Comparison of ENCODE assay signal across 11 cellular contexts in the genomic region with DNA sequence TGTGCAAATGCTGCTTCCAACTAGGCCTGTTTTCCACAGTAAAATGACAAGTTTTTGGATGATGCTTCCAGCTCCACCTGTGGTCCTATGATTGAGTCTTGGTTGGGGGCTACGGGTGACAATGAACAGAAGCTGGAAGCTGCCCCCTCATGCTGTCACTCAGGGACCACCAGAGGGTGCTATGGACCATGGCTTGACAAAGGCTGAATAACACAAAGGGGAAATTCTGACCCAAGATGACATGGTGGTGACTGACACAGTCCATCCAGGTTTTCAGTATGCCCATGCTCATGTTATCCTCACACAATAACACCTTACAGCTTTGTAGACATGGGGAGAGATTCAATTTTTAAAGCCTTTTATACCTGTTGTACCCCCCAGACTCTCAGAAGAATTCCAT. TPM values are rescaled to one million over a fixed set of nuclear protein-coding genes. Genes with fewer than 3 reads are reported as not detected.
DNase-seq lines count a peak whose midpoint lies in the region; ATAC-seq and TF ChIP-seq lines count a peak whose summit lies in the region.
"Had no signal": no experiment of that assay in that cellular context is flagged by ENCODE, and none has a peak within 500 bp of the region (broad histone marks: within the 10 kb centered on the region; RNA-seq: fewer than 3 reads in every experiment).

No MANE protein-coding gene starts in this region.

- H3K4me3 Mint-ChIP-seq in activated CD4-positive, alpha-beta T cell treated with anti-CD3 and anti-CD28 coated beads for 36 hours: no peak overlapping the region
- no peak overlapping the region for H3K4me3 Mint-ChIP-seq in neural progenitor cell
- H3K4me3 Mint-ChIP-seq in CD4-positive, alpha-beta T cell: no peak overlapping the region

- peaks cover 10% of the 10 kb centered on the region for H3K9me3 Mint-ChIP-seq in activated CD4-positive, alpha-beta T cell treated with anti-CD3 and anti-CD28 coated beads for 36 hours (ENCODE audit: low read depth)
- H3K9me3 Mint-ChIP-seq in neural progenitor cell: peaks cover 10% of the 10 kb centered on the region
- peaks cover 2% of the 10 kb centered on the region for H3K9me3 Mint-ChIP-seq in CD4-positive, alpha-beta T cell

- POLR2A ChIA-PET in activated CD4-positive, alpha-beta T cell treated with anti-CD3 and anti-CD28 coated beads for 36 hours (lab: Charles Lee): no interaction called here
- POLR2A ChIA-PET in CD4-positive, alpha-beta T cell (lab: Charles Lee): no interaction called here

- H3K4me1 ChIP-seq in KMS-11 (ENCODE audit: low read depth, poor library complexity, severe bottlenecking) (no peaks in the 10 kb centered on the region), neural progenitor cell (no peaks in the 10 kb centered on the region)

- intact Hi-C loops in activated CD4-positive, alpha-beta T cell treated with anti-CD3 and anti-CD28 coated beads for 36 hours (cut with DNase I, micrococcal nuclease): loop anchor here in 1 of 2 experiments (2.0 kb wide), 1 partner anchor 189 kb away; no protein-coding TSS in a partner anchor
- intact Hi-C loops in CD4-positive, alpha-beta T cell (cut with DNase I, micrococcal nuclease): no loop called here

- H3K79me2 ChIP-seq in KMS-11 (ENCODE audit: insufficient read depth, low read depth): no peaks in the 10 kb centered on the region
- H3K79me2 ChIP-seq in neural progenitor cell (ENCODE audit: low read depth): no peaks in the 10 kb centered on the region

- no peak for ATAC-seq in activated CD4-positive, alpha-beta T cell treated with anti-CD3 and anti-CD28 coated beads for 36 hours
- no peak for ATAC-seq in CD4-positive, alpha-beta T cell (ENCODE audit: poor library complexity)
- no peak for ATAC-seq in GM21515 (IDR thresholded peaks at IDR 0.05; ENCODE audit: unreplicated experiment)
- no peak for ATAC-seq in HG03460 (IDR thresholded peaks at IDR 0.05; ENCODE audit: unreplicated experiment)

- H3K9ac ChIP-seq in KMS-11 (no peak overlapping the region), neural progenitor cell (no peak overlapping the region)

- TF ChIP-seq CTCF in KMS-11 (conservative IDR thresholded peaks at IDR 0.05; ENCODE audit: low read depth, low read length) (peak; percentile 41; the same call in 1 of the 2 replicates), cardiac fibroblast (IDR thresholded peaks at IDR 0.05; ENCODE audit: low read depth, low read length) (peak; percentile 53), neural progenitor cell (IDR thresholded peaks at IDR 0.05) (peak; percentile 56)
- TF ChIP-seq CTCF in CD4-positive, alpha-beta T cell (IDR thresholded peaks at IDR 0.05): no peak

- H3K27me3 ChIP-seq in KMS-11 (ENCODE audit: insufficient read depth, low read depth): no peaks in the 10 kb centered on the region
- H3K27me3 ChIP-seq in neural progenitor cell: no peaks in the 10 kb centered on the region
- no peaks in the 10 kb centered on the region for H3K27me3 ChIP-seq in CD4-positive, alpha-beta T cell (ENCODE audit: control insufficient read depth, insufficient read depth, low read length)
- H3K27me3 ChIP-seq: neutrophil had no signal

- peaks cover 2% of the 10 kb centered on the region for H3K4me1 Mint-ChIP-seq in activated CD4-positive, alpha-beta T cell treated with anti-CD3 and anti-CD28 coated beads for 36 hours
- no peaks in the 10 kb centered on the region for H3K4me1 Mint-ChIP-seq in neural progenitor cell
- H3K4me1 Mint-ChIP-seq in CD4-positive, alpha-beta T cell (ENCODE audit: low read depth): no peaks in the 10 kb centered on the region

- H3K27ac Mint-ChIP-seq in activated CD4-positive, alpha-beta T cell treated with anti-CD3 and anti-CD28 coated beads for 36 hours: no peak overlapping the region
- H3K27ac Mint-ChIP-seq in neural progenitor cell: no peak overlapping the region
- H3K27ac Mint-ChIP-seq in CD4-positive, alpha-beta T cell: no peak overlapping the region

- H3K9me3 ChIP-seq in neural progenitor cell (ENCODE audit: low read depth): no peaks in the 10 kb centered on the region
- no peaks in the 10 kb centered on the region for H3K9me3 ChIP-seq in CD4-positive, alpha-beta T cell (ENCODE audit: control insufficient read depth, low read length)
- H3K9me3 ChIP-seq: neutrophil had no signal

- no peak overlapping the region for H3K27ac ChIP-seq in KMS-11
- no peak overlapping the region for H3K27ac ChIP-seq in neural progenitor cell
- H3K27ac ChIP-seq in CD4-positive, alpha-beta T cell (ENCODE audit: low read depth, low read length): no peak overlapping the region
- H3K27ac ChIP-seq: neutrophil had no signal

- no peaks in the 10 kb centered on the region for H3K27me3 Mint-ChIP-seq in activated CD4-positive, alpha-beta T cell treated with anti-CD3 and anti-CD28 coated beads for 36 hours
- H3K27me3 Mint-ChIP-seq in neural progenitor cell (ENCODE audit: insufficient read depth, low read depth): no peaks in the 10 kb centered on the region
- no peaks in the 10 kb centered on the region for H3K27me3 Mint-ChIP-seq in CD4-positive, alpha-beta T cell

- DNase-seq in activated CD4-positive, alpha-beta T cell treated with anti-CD3 and anti-CD28 coated beads for 36 hours: peak; percentile 33
- no peak for DNase-seq in activated CD4-positive, alpha-beta T cell treated with anti-CD3 and anti-CD28 coated beads, Interleukin-2, amount 50 U/mL, for 4 hours
- DNase-seq in cardiac fibroblast (ENCODE audit: low read depth in 2 of 2): peak in 1 of 2 donors; percentile 39
- peak; percentile 47 for DNase-seq in neural progenitor cell (ENCODE audit: low spot score)
- no peak for DNase-seq in CD4-positive, alpha-beta T cell
- DNase-seq: activated naive CD4-positive, alpha-beta T cell; COR-L47 had no signal

- no peak overlapping the region for H3K4me3 ChIP-seq in KMS-11 (IDR thresholded peaks at IDR 0.05; ENCODE audit: insufficient read depth, low read depth, low read length)
- no peak overlapping the region for H3K4me3 ChIP-seq in cardiac fibroblast (replicated peaks in 1 of 2; ENCODE audit: low read depth in 2 of 2, low read length in 2 of 2)
- no peak overlapping the region for H3K4me3 ChIP-seq in neural progenitor cell

- no peaks in the 10 kb centered on the region for H3F3A ChIP-seq in neural progenitor cell (ENCODE audit: low read depth)

- H2AFZ ChIP-seq in KMS-11 (ENCODE audit: low read depth) (no peak overlapping the region), neural progenitor cell (replicated peaks) (no peak overlapping the region)

- H3K36me3 Mint-ChIP-seq in activated CD4-positive, alpha-beta T cell treated with anti-CD3 and anti-CD28 coated beads for 36 hours (ENCODE audit: low read depth): peaks cover 26% of the 10 kb centered on the region
- peaks cover 15% of the 10 kb centered on the region for H3K36me3 Mint-ChIP-seq in neural progenitor cell
- peaks cover 47% of the 10 kb centered on the region for H3K36me3 Mint-ChIP-seq in CD4-positive, alpha-beta T cell (ENCODE audit: low read depth)

- CTCF ChIA-PET in activated CD4-positive, alpha-beta T cell treated with anti-CD3 and anti-CD28 coated beads for 36 hours (lab: Charles Lee): interaction anchor here (0.8 to 2.6 kb wide), 7 partner anchors 8 to 204 kb away, joined by 3 to 14 read pairs (median 7); no protein-coding TSS in a partner anchor
- CTCF ChIA-PET in CD4-positive, alpha-beta T cell (lab: Charles Lee): no interaction called here

- H4K20me1 ChIP-seq in KMS-11 (ENCODE audit: insufficient read depth) (no peaks in the 10 kb centered on the region), neural progenitor cell (ENCODE audit: low read depth) (no peaks in the 10 kb centered on the region)

- H3K36me3 ChIP-seq in KMS-11 (ENCODE audit: insufficient read depth) (no peaks in the 10 kb centered on the region), neural progenitor cell (no peaks in the 10 kb centered on the region)

- no peak overlapping the region for H3K4me2 ChIP-seq in KMS-11
- no peak overlapping the region for H3K4me2 ChIP-seq in neural progenitor cell

RNA-seq across cellular contexts. Expression of gene SAP30L, which starts 23.9 kb away (rescaled TPM):
- total RNA-seq in activated CD4-positive, alpha-beta T cell treated with anti-CD3 and anti-CD28 coated beads for 36 hours: 10 to 100 TPM; 22.1 to 24.5 TPM
- total RNA-seq in neural progenitor cell (ENCODE audit: low replicate concordance): 13.2 and 24.8 TPM in 2 replicates
- 10 to 100 TPM; 32.2 to 33.6 TPM for total RNA-seq in CD4-positive, alpha-beta T cell

RNA-seq across cellular contexts. Expression of gene HAND1, which starts 56.2 kb away (rescaled TPM):
- total RNA-seq in activated CD4-positive, alpha-beta T cell treated with anti-CD3 and anti-CD28 coated beads for 36 hours: not detected
- not detected in 2 replicates for total RNA-seq in neural progenitor cell (ENCODE audit: low replicate concordance)
- not detected for total RNA-seq in CD4-positive, alpha-beta T cell

Comparison
In these comparisons a context has a peak if more than half of its experiments do, and no peak if none do; other contexts are left out.
1. DNase-seq: peak in activated CD4-positive, alpha-beta T cell treated with anti-CD3 and anti-CD28 coated beads for 36 hours (single experiment) and neural progenitor cell (single experiment); none in activated CD4-positive, alpha-beta T cell treated with anti-CD3 and anti-CD28 coated beads, Interleukin-2, amount 50 U/mL, for 4 hours (0 of 2) and CD4-positive, alpha-beta T cell (0 of 10).